10 cellular contexts compared by ENCODE assay signal in the genomic region with DNA sequence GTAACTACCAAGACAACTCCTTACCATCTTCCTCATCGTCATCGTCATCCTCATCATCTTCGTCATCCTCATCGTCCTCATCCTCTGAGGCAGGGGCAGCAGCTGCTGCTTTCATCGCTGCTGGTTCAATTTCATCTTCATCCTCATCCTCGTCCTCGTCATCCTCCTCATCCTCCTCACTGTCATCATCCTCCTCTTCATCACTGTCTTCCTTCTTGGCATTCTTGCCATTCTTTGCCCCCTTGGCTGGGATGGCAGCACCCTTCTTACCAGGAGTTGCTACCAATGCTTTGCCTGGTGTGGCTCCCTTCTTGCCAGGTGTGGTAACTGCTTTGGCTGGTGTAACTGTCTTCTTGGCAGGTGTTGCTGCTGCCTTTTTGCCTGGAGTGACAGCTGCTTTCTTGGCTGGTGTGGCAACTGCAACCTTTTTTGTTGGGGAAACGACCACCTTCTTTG. TPM values are rescaled to one million over a fixed set of nuclear protein-coding genes. Genes with fewer than 3 reads are reported as not detected.
DNase-seq lines count a peak whose midpoint lies in the region; ATAC-seq and TF ChIP-seq lines count a peak whose summit lies in the region.
"Had no signal": no experiment of that assay in that cellular context is flagged by ENCODE, and none has a peak within 500 bp of the region (broad histone marks: within the 10 kb centered on the region; RNA-seq: fewer than 3 reads in every experiment).

No MANE protein-coding gene starts in this region.

- TF ChIP-seq CTCF in DND-41 (IDR thresholded peaks at IDR 0.05; ENCODE audit: borderline replicate concordance, extremely low read depth, low read length, poor library complexity, severe bottlenecking) (no peak), natural killer cell (IDR thresholded peaks at IDR 0.05) (no peak)

- peaks cover 74% of the 10 kb centered on the region for H4K20me1 ChIP-seq in DND-41 (ENCODE audit: insufficient read depth, low read length)

- no peak for ATAC-seq in DND-41 (ENCODE audit: insufficient read depth, low read depth)
- ATAC-seq in natural killer cell: no peak
- no peak for ATAC-seq in HG02981 (IDR thresholded peaks at IDR 0.05; ENCODE audit: unreplicated experiment)
- no peak for ATAC-seq in HG03432 (IDR thresholded peaks at IDR 0.05; ENCODE audit: unreplicated experiment)

- H3K4me2 ChIP-seq in DND-41 (ENCODE audit: insufficient read depth, low read length): peak overlapping the region; percentile 87

- peaks cover 53% of the 10 kb centered on the region for H3K4me1 Mint-ChIP-seq in activated naive CD8-positive, alpha-beta T cell treated with anti-CD3 and anti-CD28 coated beads for 36 hours
- H3K4me1 Mint-ChIP-seq in natural killer cell: peaks cover 62 to 63% of the 10 kb centered on the region in 2 donors

- peaks cover 15% of the 10 kb centered on the region for H3K27me3 Mint-ChIP-seq in activated naive CD8-positive, alpha-beta T cell treated with anti-CD3 and anti-CD28 coated beads for 36 hours
- H3K27me3 Mint-ChIP-seq in natural killer cell (ENCODE audit: low read depth in 2 of 2): no peaks in the 10 kb centered on the region

- peaks cover 71% of the 10 kb centered on the region for H3K36me3 Mint-ChIP-seq in activated naive CD8-positive, alpha-beta T cell treated with anti-CD3 and anti-CD28 coated beads for 36 hours
- peaks cover 51% of the 10 kb centered on the region for H3K36me3 Mint-ChIP-seq in natural killer cell

- intact Hi-C loops in natural killer cell (cut with micrococcal nuclease): loop anchor here (5.0 kb wide), 2 partner anchors 69 to 246 kb away; partner anchors contain the start of gene PTMA

- H3K79me2 ChIP-seq in DND-41 (ENCODE audit: insufficient read depth, low read length): peaks cover 88% of the 10 kb centered on the region

- no peak overlapping the region for H2AFZ ChIP-seq in DND-41 (ENCODE audit: low read depth, low read length)

- H3K27me3 ChIP-seq in DND-41 (ENCODE audit: insufficient read depth, low read length, poor library complexity) (no peaks in the 10 kb centered on the region), HUES6 (ENCODE audit: control insufficient read depth, insufficient read depth, low read length) (no peaks in the 10 kb centered on the region)

- H3K27ac ChIP-seq in DND-41 (ENCODE audit: low read length): peak overlapping the region; percentile 33; the same call in 1 of the 2 replicates
- H3K27ac ChIP-seq in HUES6 (ENCODE audit: low read depth, low read length): no peak overlapping the region

- H3K36me3 ChIP-seq in DND-41 (ENCODE audit: insufficient read depth, low read length) (peaks cover 74% of the 10 kb centered on the region), HUES6 (ENCODE audit: control insufficient read depth, insufficient read depth, low read length) (peaks cover 74% of the 10 kb centered on the region)

- peak overlapping the region; percentile 93 for H3K4me3 Mint-ChIP-seq in activated naive CD8-positive, alpha-beta T cell treated with anti-CD3 and anti-CD28 coated beads for 36 hours
- peak overlapping the region; percentile 66 for H3K4me3 Mint-ChIP-seq in natural killer cell

- no peaks in the 10 kb centered on the region for H3K9me3 ChIP-seq in DND-41 (ENCODE audit: insufficient read depth, low read length, severe bottlenecking)
- H3K9me3 ChIP-seq in HUES6 (ENCODE audit: control insufficient read depth, insufficient read depth, low read depth, low read length): no peaks in the 10 kb centered on the region

- DNase-seq in DND-41 (no peak), natural killer cell (no peak), DMS153 (lab: John Stamatoyannopoulos, UW) (no peak)
- no peak for DNase-seq in activated naive CD8-positive, alpha-beta T cell treated with anti-CD3 and anti-CD28 coated beads for 36 hours
- DNase-seq: activated CD4-positive, CD25-positive, alpha-beta regulatory T cell; anterior cingulate cortex; NCI-H345 had no signal

- peaks cover 51% of the 10 kb centered on the region for H3K4me1 ChIP-seq in DND-41 (ENCODE audit: insufficient read depth, low read length)
- no peaks in the 10 kb centered on the region for H3K4me1 ChIP-seq in HUES6 (ENCODE audit: control insufficient read depth, insufficient read depth, low read length)

- peak overlapping the region in 1 of 2 experiments; percentile 73; a peak in 2 of 4 replicates for H3K4me3 ChIP-seq in DND-41 (ENCODE audit: low read depth in 1 of 2, low read length in 2 of 2)
- 0 out of 2 replicates have a peak overlapping the region, but pooled peaks have one; percentile 82 for H3K4me3 ChIP-seq in HUES6 (ENCODE audit: low read depth, low read length)

- H3K9ac ChIP-seq in DND-41 (ENCODE audit: low read depth, low read length) (peak overlapping the region; percentile 95), HUES6 (ENCODE audit: low read length) (no peak overlapping the region)

- no peaks in the 10 kb centered on the region for H3K9me3 Mint-ChIP-seq in activated naive CD8-positive, alpha-beta T cell treated with anti-CD3 and anti-CD28 coated beads for 36 hours
- H3K9me3 Mint-ChIP-seq in natural killer cell: no peaks in the 10 kb centered on the region

- peak overlapping the region; percentile 99 for H3K27ac Mint-ChIP-seq in activated naive CD8-positive, alpha-beta T cell treated with anti-CD3 and anti-CD28 coated beads for 36 hours
- peak overlapping the region; percentile 99 to 100 for H3K27ac Mint-ChIP-seq in natural killer cell

RNA-seq across cellular contexts. Expression of gene NCL, which starts 2.7 kb away (rescaled TPM):
- 1,000 to 10,000 TPM; 2,049 to 2,118 TPM for total RNA-seq in activated naive CD8-positive, alpha-beta T cell treated with anti-CD3 and anti-CD28 coated beads for 36 hours
- total RNA-seq in natural killer cell: 100 to 1,000 TPM; 485 to 540 (median 529) TPM
